In the genomic region with DNA sequence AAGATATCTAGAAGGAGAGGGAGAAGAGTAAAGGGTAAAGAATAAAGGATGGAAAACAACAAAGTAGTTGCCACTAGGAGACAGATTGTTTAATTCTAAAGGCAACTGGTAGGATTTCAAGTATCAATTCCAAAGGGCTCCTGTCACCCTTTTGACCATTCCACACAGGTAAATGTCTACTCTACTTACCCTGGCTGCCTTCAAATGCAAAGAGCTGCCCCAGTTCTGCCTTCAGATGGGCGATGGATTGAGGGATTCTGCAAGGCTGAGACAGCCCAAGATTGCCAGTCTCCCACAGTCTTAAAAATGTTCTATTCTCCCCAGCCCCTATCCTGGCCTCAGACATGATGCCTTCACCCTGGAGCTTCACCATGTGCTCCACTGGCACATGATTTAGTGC, we compare ENCODE assay signal across 3 cellular contexts. TPM values are rescaled to one million over a fixed set of nuclear protein-coding genes. Genes with fewer than 3 reads are reported as not detected.
"Had no signal": no experiment of that assay in that cellular context is flagged by ENCODE, and none has a peak within 500 bp of the region (broad histone marks: within the 10 kb centered on the region; RNA-seq: fewer than 3 reads in every experiment).

No MANE protein-coding gene starts in this region.

- H3K4me3 ChIP-seq: GM12878 had no signal

- DNase-seq: GDM1, GF-D8 had no signal

RNA-seq across cellular contexts. Expression of a gene that starts 11.4 kb away (rescaled TPM):
- polyA plus RNA-seq: GM12878 had no signal

RNA-seq across cellular contexts. Expression of a gene that starts 30.2 kb away (rescaled TPM):
- polyA plus RNA-seq: GM12878 had no signal

RNA-seq across cellular contexts. Expression of a gene that starts 48.2 kb away (rescaled TPM):
- polyA plus RNA-seq: GM12878 had no signal
